In the genomic region with DNA sequence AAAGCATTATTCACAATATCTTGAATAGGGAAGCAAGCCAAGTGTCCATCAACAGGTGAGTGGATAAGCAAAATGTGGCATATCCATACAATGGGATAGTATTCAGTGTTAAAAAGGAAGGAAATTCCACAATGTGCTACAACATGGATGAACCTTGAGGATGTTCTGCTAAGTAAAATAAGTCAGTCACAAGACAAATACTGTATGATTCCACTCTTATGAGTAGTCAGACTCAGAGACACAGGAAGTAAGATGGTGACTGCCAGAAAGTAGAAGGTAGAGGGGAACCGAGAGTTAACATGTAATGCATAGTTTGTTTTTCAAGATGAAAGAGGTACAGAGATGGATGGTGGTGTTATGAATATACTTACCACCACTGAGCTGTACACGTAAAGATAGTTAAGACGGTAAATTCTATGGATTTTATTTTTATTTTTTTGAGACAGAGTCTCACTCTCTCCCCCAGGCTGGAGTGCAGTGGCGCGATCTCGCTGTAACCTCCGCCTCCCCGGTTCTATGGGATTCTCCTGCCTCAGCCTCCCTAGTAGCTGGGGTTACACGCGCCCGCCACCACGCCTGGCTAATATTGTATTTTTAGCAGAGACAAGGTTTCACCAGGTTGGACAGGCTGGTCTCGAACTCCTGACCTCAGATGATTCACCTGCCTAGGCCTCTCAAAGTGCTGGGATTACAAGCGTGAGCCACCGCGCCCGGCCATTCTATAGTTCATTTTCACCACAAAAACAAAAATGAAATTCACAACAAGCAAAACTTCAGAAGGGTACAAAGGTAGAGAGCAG, we compare ENCODE assay signal across 8 cellular contexts. TPM values are rescaled to one million over a fixed set of nuclear protein-coding genes. Genes with fewer than 3 reads are reported as not detected.
A peak's percentile ranks its signal among the peaks of the same experiment; 100 is the strongest.
DNase-seq lines count a peak whose midpoint lies in the region; ATAC-seq, FAIRE-seq and TF ChIP-seq lines count a peak whose summit lies in the region.

No MANE protein-coding gene starts in this region.

- dilution Hi-C loops in keratinocyte (cut with MboI; ENCODE audit: extremely low pct_ligation_motif_present, low sequenced_read_pairs): no loop called here

- no peaks in the 10 kb centered on the region for H3K9me3 ChIP-seq in keratinocyte (ENCODE audit: control insufficient read depth, low read depth, low read length)

- H3K4me3 Mint-ChIP-seq in IgD-negative memory B cell: peak overlapping the region; percentile 81 to 97 (median 94)
- peak overlapping the region; percentile 88 for H3K4me3 Mint-ChIP-seq in activated naive CD4-positive, alpha-beta T cell treated with anti-CD3 and anti-CD28 coated beads, Interleukin-2, amount 50 U/mL, for 24 hours

- peak overlapping the region; percentile 91 for H3K4me2 ChIP-seq in keratinocyte (ENCODE audit: control insufficient read depth, extremely low read depth, insufficient read depth, low read depth, low read length)

- H3K79me2 ChIP-seq in keratinocyte (ENCODE audit: control insufficient read depth, insufficient read depth, low read length): peaks cover 39% of the 10 kb centered on the region

- no peaks in the 10 kb centered on the region for H3K27me3 Mint-ChIP-seq in IgD-negative memory B cell
- H3K27me3 Mint-ChIP-seq in activated naive CD4-positive, alpha-beta T cell treated with anti-CD3 and anti-CD28 coated beads, Interleukin-2, amount 50 U/mL, for 24 hours: no peaks in the 10 kb centered on the region

- peak overlapping the region; percentile 58 for H2AFZ ChIP-seq in keratinocyte (ENCODE audit: control insufficient read depth, low read length)

- H3K4me3 ChIP-seq in keratinocyte (ENCODE audit: control insufficient read depth in 2 of 3, extremely low read depth in 1 of 3, insufficient read depth in 2 of 3, low read depth in 1 of 3, low read length in 3 of 3): peak overlapping the region in 2 of 3 experiments; percentile 84 to 89

- peaks cover 9% of the 10 kb centered on the region for H3K4me1 ChIP-seq in keratinocyte (ENCODE audit: control insufficient read depth, extremely low read depth, insufficient read depth, low read length)

- H3K27me3 ChIP-seq in keratinocyte (ENCODE audit: control insufficient read depth, extremely low read depth, insufficient read depth, low read length): no peaks in the 10 kb centered on the region

- FAIRE-seq in keratinocyte (lab: Jason Lieb, UNC): no peak

- peaks cover 3% of the 10 kb centered on the region for H3K36me3 Mint-ChIP-seq in IgD-negative memory B cell
- H3K36me3 Mint-ChIP-seq in activated naive CD4-positive, alpha-beta T cell treated with anti-CD3 and anti-CD28 coated beads, Interleukin-2, amount 50 U/mL, for 24 hours: peaks cover 7% of the 10 kb centered on the region

- H4K20me1 ChIP-seq in keratinocyte (ENCODE audit: control insufficient read depth, extremely low read depth, insufficient read depth, low read length): no peaks in the 10 kb centered on the region

- H3K4me1 Mint-ChIP-seq in IgD-negative memory B cell: peaks cover 26 to 36% (median 32%) of the 10 kb centered on the region in 3 donors
- H3K4me1 Mint-ChIP-seq in activated naive CD4-positive, alpha-beta T cell treated with anti-CD3 and anti-CD28 coated beads, Interleukin-2, amount 50 U/mL, for 24 hours: peaks cover 39% of the 10 kb centered on the region

- ATAC-seq in GM18867 (IDR thresholded peaks at IDR 0.05; ENCODE audit: unreplicated experiment): peak; percentile 40
- no peak for ATAC-seq in HG03439 (IDR thresholded peaks at IDR 0.05; ENCODE audit: unreplicated experiment)

- H3K9ac ChIP-seq in keratinocyte (ENCODE audit: control insufficient read depth, extremely low read depth, insufficient read depth, low read length): peak overlapping the region; percentile 81

- H3K9me3 Mint-ChIP-seq in IgD-negative memory B cell: no peaks in the 10 kb centered on the region
- H3K9me3 Mint-ChIP-seq in activated naive CD4-positive, alpha-beta T cell treated with anti-CD3 and anti-CD28 coated beads, Interleukin-2, amount 50 U/mL, for 24 hours: no peaks in the 10 kb centered on the region

- TF ChIP-seq CTCF in keratinocyte (optimal IDR thresholded peaks at IDR 0.05 in 1 of 3, IDR thresholded peaks at IDR 0.05 in 1 of 3, conservative IDR thresholded peaks at IDR 0.05 in 1 of 3; ENCODE audit: extremely low read depth in 1 of 3, insufficient read depth in 2 of 3, low read length in 3 of 3): no peak

- H3K9me1 ChIP-seq in keratinocyte (ENCODE audit: control insufficient read depth, extremely low read depth, insufficient read depth, low read length): no peaks in the 10 kb centered on the region

- DNase-seq in keratinocyte (ENCODE audit: low read depth, low spot score) (no peak), NCI-H2196 treated with DMSO at 0.1 percent for 48 hours (lab: John Stamatoyannopoulos, UW; ENCODE audit: unreplicated experiment) (no peak), middle frontal gyrus (ENCODE audit: extremely low spot score, low spot score) (no peak)
- peak; percentile 18 for DNase-seq in stimulated activated CD8-positive, alpha-beta memory T cell treated with anti-CD3 and anti-CD28 coated beads, Interleukin-7, amount 100 ng/mL, for 24 hours (ENCODE audit: low read depth)

- H3K27ac Mint-ChIP-seq in IgD-negative memory B cell: peak overlapping the region; percentile 93 to 96 (median 95)
- peak overlapping the region; percentile 99 for H3K27ac Mint-ChIP-seq in activated naive CD4-positive, alpha-beta T cell treated with anti-CD3 and anti-CD28 coated beads, Interleukin-2, amount 50 U/mL, for 24 hours

- no peaks in the 10 kb centered on the region for H3K36me3 ChIP-seq in keratinocyte (ENCODE audit: control insufficient read depth in 2 of 2, extremely low read depth in 1 of 2, insufficient read depth in 2 of 2, low read length in 2 of 2)

- H3K27ac ChIP-seq in keratinocyte (ENCODE audit: control insufficient read depth, insufficient read depth, low read length): peak overlapping the region; percentile 81

RNA-seq across cellular contexts. Expression of a gene that starts 1.0 kb away (rescaled TPM):
- polyA plus RNA-seq in IgD-negative memory B cell: 14.6 TPM
- polyA plus RNA-seq in keratinocyte: 7.4 to 24.6 TPM (median 14.2 TPM) in 3 replicates
- 3.9 TPM for polyA plus RNA-seq in keratinocyte (2011; ENCODE audit: low read depth)
- polyA plus RNA-seq in keratinocyte (2011; cell fraction: cytosol; rRNA removed): 16.3 and 26.2 TPM in 2 replicates
- 22.9 and 24.5 TPM in 2 replicates for polyA plus RNA-seq in keratinocyte (2011; cell fraction: nucleus; rRNA removed)
- 7.2 and 18.8 TPM in 2 replicates for polyA plus RNA-seq in keratinocyte (2012; ENCODE audit: low replicate concordance)
- polyA minus RNA-seq in keratinocyte: 2.9 to 12.3 TPM (median 11.5 TPM) in 3 replicates
- 13.2 TPM for polyA minus RNA-seq in keratinocyte (2011; cell fraction: cytosol; rRNA and poly(A)+ RNA removed)
- 8.8 and 17.1 TPM in 2 replicates for polyA minus RNA-seq in keratinocyte (2011; cell fraction: nucleus; rRNA and poly(A)+ RNA removed)

RNA-seq across cellular contexts. Expression of a gene that starts 31.9 kb away (rescaled TPM):
- polyA plus RNA-seq in IgD-negative memory B cell (35.5 TPM), keratinocyte (41.1 to 60.8 TPM (median 42.2 TPM) in 3 replicates)
- polyA plus RNA-seq in keratinocyte (2011; ENCODE audit: low read depth): 51.5 TPM
- 46.3 and 47.6 TPM in 2 replicates for polyA plus RNA-seq in keratinocyte (2011; cell fraction: cytosol; rRNA removed)
- polyA plus RNA-seq in keratinocyte (2011; cell fraction: nucleus; rRNA removed): 78.2 and 100 TPM in 2 replicates
- 27.9 and 47.5 TPM in 2 replicates for polyA plus RNA-seq in keratinocyte (2012; ENCODE audit: low replicate concordance)
- polyA minus RNA-seq in keratinocyte: 9.7 to 15.9 TPM (median 12.3 TPM) in 3 replicates
- polyA minus RNA-seq in keratinocyte (2011; cell fraction: cytosol; rRNA and poly(A)+ RNA removed): 20.9 TPM
- polyA minus RNA-seq in keratinocyte (2011; cell fraction: nucleus; rRNA and poly(A)+ RNA removed): 12.1 and 18.3 TPM in 2 replicates
